19 cellular contexts compared by ENCODE assay signal in genomic region chr18:64042728-64043358, GRCh38.
DNase-seq lines count a peak whose midpoint lies in the region; ATAC-seq, FAIRE-seq and TF ChIP-seq lines count a peak whose summit lies in the region.
"Had no signal": no experiment of that assay in that cellular context is flagged by ENCODE, and none has a peak within 500 bp of the region (broad histone marks: within the 10 kb centered on the region; RNA-seq: fewer than 3 reads in every experiment).

No MANE protein-coding gene starts in this region.

- H3K4me3 ChIP-seq in kidney (ENCODE audit: low read length in 2 of 2) = no peak overlapping the region
- no peak overlapping the region for H3K4me3 ChIP-seq in aorta (ENCODE audit: low read length in 2 of 2)
- H3K4me3 ChIP-seq: A549; BLaER1 treated with 17β-estradiol and CSF1 and Interleukin-3, amounts not matched to agents 10 nM and 100 nM had no signal

- H3K27me3 ChIP-seq in aorta (ENCODE audit: control insufficient read depth in 1 of 2, insufficient read depth in 2 of 2, low read length in 1 of 2) = no peaks in the 10 kb centered on the region
- H3K27me3 ChIP-seq: BLaER1 treated with 17β-estradiol and CSF1 and Interleukin-3, amounts not matched to agents 10 nM and 100 nM had no signal

- DNase-seq in activated gamma-delta T cell (lab: John Stamatoyannopoulos, UW) (peak; percentile 9), activated gamma-delta T cell treated with Interleukin-2 at 50 U/mL for 16 hours (no peak), kidney (peak; percentile 65), aorta (no peak)
- DNase-seq: AML-193; Caco-2; Calu3; CD4-positive, alpha-beta T cell; CD8-positive, alpha-beta T cell; DMS79 treated with DMSO at 0.1 percent for 48 hours; GF-D8 had no signal

- peak; percentile 48 for ATAC-seq in aorta (ENCODE audit: low FRiP score)
- no peak for ATAC-seq in GM21619 (IDR thresholded peaks at IDR 0.05; ENCODE audit: unreplicated experiment)
- ATAC-seq: A549; CD8-positive, alpha-beta T cell had no signal

- H3K9me3 ChIP-seq in kidney (ENCODE audit: control insufficient read depth in 1 of 2, low read length in 2 of 2) (no peaks in the 10 kb centered on the region), aorta (ENCODE audit: control insufficient read depth, low read length) (peaks cover 3% of the 10 kb centered on the region)
- H3K9me3 ChIP-seq: A549, Caco-2 had no signal

- H3K27ac ChIP-seq in kidney (ENCODE audit: low read depth in 2 of 2, low read length in 2 of 2) (no peak overlapping the region), aorta (ENCODE audit: low read depth in 1 of 2, low read length in 2 of 2) (no peak overlapping the region)
- H3K27ac ChIP-seq: 22Rv1; A549; BLaER1 treated with 17β-estradiol and CSF1 and Interleukin-3, amounts not matched to agents 10 nM and 100 nM; C4-2B had no signal

- H3K36me3 ChIP-seq in kidney (ENCODE audit: control insufficient read depth in 1 of 2, insufficient read depth in 2 of 2, low read length in 2 of 2) (no peaks in the 10 kb centered on the region), aorta (ENCODE audit: control insufficient read depth in 1 of 2, insufficient read depth in 2 of 2, low read length in 1 of 2) (no peaks in the 10 kb centered on the region)
- H3K36me3 ChIP-seq: BLaER1 treated with 17β-estradiol and CSF1 and Interleukin-3, amounts not matched to agents 10 nM and 100 nM had no signal

- no peak overlapping the region for H3K9ac ChIP-seq in kidney (ENCODE audit: low read length in 2 of 2)
- H3K9ac ChIP-seq: BLaER1 treated with 17β-estradiol and CSF1 and Interleukin-3, amounts not matched to agents 10 nM and 100 nM had no signal

- no peak for TF ChIP-seq CTCF in kidney (IDR thresholded peaks at IDR 0.05; ENCODE audit: borderline replicate concordance, extremely low read depth, insufficient read depth)

- FAIRE-seq in kidney (lab: Jason Lieb, UNC) = no peak
- FAIRE-seq: A549, G401.6, GM12891, GM19239 had no signal

- WGBS in aorta, 2 donors = 95 to 97% methylated on average over 21 to 24 of the region's 24 CpGs

- H3K4me1 ChIP-seq in kidney (ENCODE audit: control insufficient read depth in 1 of 2, insufficient read depth in 1 of 2, low read depth in 1 of 2, low read length in 2 of 2) = no peaks in the 10 kb centered on the region
- H3K4me1 ChIP-seq in aorta (ENCODE audit: control insufficient read depth in 1 of 2, insufficient read depth in 2 of 2, low read length in 2 of 2) = no peaks in the 10 kb centered on the region
- H3K4me1 ChIP-seq: A549; BLaER1 treated with 17β-estradiol and CSF1 and Interleukin-3, amounts not matched to agents 10 nM and 100 nM; Caco-2 had no signal

- intact Hi-C loops in kidney (cut with DNase I) (no loop called here), aorta (cut with DNase I) (no loop called here)

Comparison
In these comparisons a context has a peak if more than half of its experiments do, and no peak if none do; other contexts are left out.
1. DNase-seq: peak in activated gamma-delta T cell (single experiment) and kidney (single experiment); none in activated gamma-delta T cell treated with Interleukin-2 at 50 U/mL for 16 hours (single experiment) and aorta (0 of 2).